In the genomic region with DNA sequence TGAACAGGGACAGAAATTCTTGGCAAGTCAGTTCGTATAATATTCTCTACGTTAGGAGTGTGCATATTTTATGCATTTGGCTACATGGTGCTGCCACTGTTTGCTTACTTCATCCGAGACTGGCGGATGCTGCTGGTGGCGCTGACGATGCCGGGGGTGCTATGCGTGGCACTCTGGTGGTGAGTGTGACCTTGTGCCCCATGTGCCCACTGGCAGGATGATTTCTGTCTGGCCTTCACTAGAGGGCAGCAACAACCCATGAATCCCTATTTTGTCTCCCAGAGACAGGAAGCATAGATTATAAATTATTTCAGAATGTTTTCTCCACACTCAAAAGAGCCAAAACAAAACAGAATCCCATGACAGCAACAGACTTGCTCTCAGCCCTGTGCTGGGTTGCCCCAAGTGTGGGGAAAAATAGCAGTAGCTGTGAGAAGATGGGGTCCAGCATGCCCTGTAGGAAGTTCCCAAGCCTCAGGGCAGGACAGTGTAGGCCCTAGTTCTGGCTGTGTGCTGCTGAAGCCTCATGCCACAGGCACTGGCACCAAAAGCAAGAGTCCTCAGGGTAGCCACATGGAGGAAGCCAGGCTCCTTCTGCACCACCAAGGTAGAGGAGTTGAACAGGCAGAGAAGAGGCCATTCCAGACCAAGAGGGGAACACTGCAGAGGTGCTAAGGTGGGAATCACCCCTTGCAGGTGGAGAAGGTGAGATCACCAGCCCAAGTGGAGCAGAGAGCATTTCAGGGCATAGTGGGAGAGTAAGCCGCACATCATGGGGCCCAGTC, we compare ENCODE assay signal across 8 cellular contexts. TPM values are rescaled to one million over a fixed set of nuclear protein-coding genes. Genes with fewer than 3 reads are reported as not detected.
DNase-seq lines count a peak whose midpoint lies in the region; ATAC-seq and TF ChIP-seq lines count a peak whose summit lies in the region.

No MANE protein-coding gene starts in this region.

- peaks cover 49% of the 10 kb centered on the region for H3K4me1 Mint-ChIP-seq in activated naive CD4-positive, alpha-beta T cell treated with anti-CD3 and anti-CD28 coated beads, Interleukin-2, amount 50 U/mL, for 24 hours
- no peaks in the 10 kb centered on the region for H3K4me1 Mint-ChIP-seq in glutamatergic neuron (ENCODE audit: low read depth, unreplicated experiment)

- ATAC-seq in HG03432 (IDR thresholded peaks at IDR 0.05; ENCODE audit: unreplicated experiment) (peak; percentile 45), GM19397 (IDR thresholded peaks at IDR 0.05; ENCODE audit: unreplicated experiment) (no peak)

- H3K4me3 ChIP-seq in DOHH2 (ENCODE audit: low read length) (no peak overlapping the region), SJCRH30 (no peak overlapping the region)

- no peaks in the 10 kb centered on the region for H3K79me2 ChIP-seq in DOHH2 (ENCODE audit: control insufficient read depth, low read length)

- H3K36me3 ChIP-seq in DOHH2 (ENCODE audit: control insufficient read depth, low read length), result no peaks in the 10 kb centered on the region
- H3K36me3 ChIP-seq in SJCRH30, result no peaks in the 10 kb centered on the region

- DNase-seq in SJCRH30 (peak; percentile 46 to 69), glutamatergic neuron (peak; percentile 39), pulmonary artery endothelial cell (ENCODE audit: low read depth, low spot score) (peak; percentile 33), NCI-H446 treated with DMSO at 0.1 percent for 48 hours (lab: John Stamatoyannopoulos, UW) (no peak)

- H3K27me3 ChIP-seq in DOHH2 (ENCODE audit: control insufficient read depth, low read length) (no peaks in the 10 kb centered on the region), SJCRH30 (no peaks in the 10 kb centered on the region; the same call in 1 of the 2 replicates)

- H3K27ac Mint-ChIP-seq in activated naive CD4-positive, alpha-beta T cell treated with anti-CD3 and anti-CD28 coated beads, Interleukin-2, amount 50 U/mL, for 24 hours, result peak overlapping the region; percentile 89
- H3K27ac Mint-ChIP-seq in glutamatergic neuron (ENCODE audit: unreplicated experiment), result no peak overlapping the region

- no peaks in the 10 kb centered on the region for H4K20me1 ChIP-seq in DOHH2 (ENCODE audit: control insufficient read depth, insufficient read depth, low read depth, low read length)

- H3K4me2 ChIP-seq in DOHH2 (ENCODE audit: low read length), result no peak overlapping the region

- H3K9me3 Mint-ChIP-seq in activated naive CD4-positive, alpha-beta T cell treated with anti-CD3 and anti-CD28 coated beads, Interleukin-2, amount 50 U/mL, for 24 hours, result no peaks in the 10 kb centered on the region
- no peaks in the 10 kb centered on the region for H3K9me3 Mint-ChIP-seq in glutamatergic neuron (ENCODE audit: unreplicated experiment)

- TF ChIP-seq CTCF in DOHH2 (IDR thresholded peaks at IDR 0.05; ENCODE audit: low read depth, low read length, poor library complexity, severe bottlenecking) (peak; percentile 86), glutamatergic neuron (IDR thresholded peaks at IDR 0.05; ENCODE audit: partially characterized antibody, unreplicated experiment) (peak; percentile 30)

- H3K4me1 ChIP-seq in DOHH2 (ENCODE audit: control insufficient read depth, low read length) (peaks cover 10% of the 10 kb centered on the region), SJCRH30 (peaks cover 41% of the 10 kb centered on the region)

- H3K27ac ChIP-seq in DOHH2 (ENCODE audit: low read depth, low read length) (no peak overlapping the region), SJCRH30 (no peak overlapping the region)

- H3K4me3 Mint-ChIP-seq in activated naive CD4-positive, alpha-beta T cell treated with anti-CD3 and anti-CD28 coated beads, Interleukin-2, amount 50 U/mL, for 24 hours, result no peak overlapping the region
- no peak overlapping the region for H3K4me3 Mint-ChIP-seq in glutamatergic neuron (ENCODE audit: unreplicated experiment)

- H3F3A ChIP-seq in DOHH2 (ENCODE audit: control insufficient read depth, insufficient read depth), result no peaks in the 10 kb centered on the region

- H3K27me3 Mint-ChIP-seq in activated naive CD4-positive, alpha-beta T cell treated with anti-CD3 and anti-CD28 coated beads, Interleukin-2, amount 50 U/mL, for 24 hours, result no peaks in the 10 kb centered on the region
- H3K27me3 Mint-ChIP-seq in glutamatergic neuron (ENCODE audit: unreplicated experiment), result peaks cover 5% of the 10 kb centered on the region

- H3K9me3 ChIP-seq in DOHH2 (ENCODE audit: control insufficient read depth, insufficient read depth, low read length), result no peaks in the 10 kb centered on the region
- no peaks in the 10 kb centered on the region for H3K9me3 ChIP-seq in SJCRH30 (replicated peaks)

- no peaks in the 10 kb centered on the region for H3K36me3 Mint-ChIP-seq in activated naive CD4-positive, alpha-beta T cell treated with anti-CD3 and anti-CD28 coated beads, Interleukin-2, amount 50 U/mL, for 24 hours
- no peaks in the 10 kb centered on the region for H3K36me3 Mint-ChIP-seq in glutamatergic neuron (ENCODE audit: unreplicated experiment)

- no peaks in the 10 kb centered on the region for H3K9me2 ChIP-seq in DOHH2 (replicated peaks; ENCODE audit: control insufficient read depth, low read length)

RNA-seq across cellular contexts. Expression of a gene that starts 16.0 kb away (rescaled TPM):
- total RNA-seq in SJCRH30 (2014; rRNA removed; shearing (Covaris generic)), result 0.13 and 0.47 TPM in 2 replicates
- 0.81 TPM for total RNA-seq in glutamatergic neuron (ENCODE audit: unreplicated experiment)
- 2.8 and 3.8 TPM in 2 replicates for total RNA-seq in pulmonary artery endothelial cell
